In genomic region chr22:40240160-40240559, GRCh38 we compare ENCODE assay signal across 16 cellular contexts.
A peak's percentile ranks its signal among the peaks of the same experiment; 100 is the strongest.
DNase-seq lines count a peak whose midpoint lies in the region; ATAC-seq, FAIRE-seq and TF ChIP-seq lines count a peak whose summit lies in the region.
"Had no signal": no experiment of that assay in that cellular context is flagged by ENCODE, and none has a peak within 500 bp of the region (broad histone marks: within the 10 kb centered on the region; RNA-seq: fewer than 3 reads in every experiment).

No MANE protein-coding gene starts in this region.

- H3K27me3 ChIP-seq in smooth muscle cell (ENCODE audit: low read depth) = no peaks in the 10 kb centered on the region
- no peaks in the 10 kb centered on the region for H3K27me3 ChIP-seq in HepG2 (ENCODE audit: control insufficient read depth in 1 of 2, insufficient read depth in 2 of 2, low read length in 2 of 2)

- TF ChIP-seq RAD21 in HepG2 (CRISPR knock-in tag; IDR thresholded peaks at IDR 0.05) = no peak

- TF ChIP-seq EP300 in HepG2 (IDR thresholded peaks at IDR 0.05; ENCODE audit: low read depth in 2 of 2, low read length in 2 of 2) (no peak), HepG2 (CRISPR knock-in tag; IDR thresholded peaks at IDR 0.05; ENCODE audit: borderline replicate concordance) (no peak)

- H3K4me1 ChIP-seq in smooth muscle cell (ENCODE audit: low read depth) (peaks cover 11% of the 10 kb centered on the region), HepG2 (ENCODE audit: insufficient read depth, low read length) (no peaks in the 10 kb centered on the region)

- in situ Hi-C loops in HepG2 (cut with HindIII; ENCODE audit: extremely low pct_ligation_motif_present, low pct_unique_long_range_greater_than_20kb) = no loop called here

- no peak overlapping the region for H3K4me3 Mint-ChIP-seq in activated CD8-positive, alpha-beta memory T cell treated with anti-CD3 and anti-CD28 coated beads, Interleukin-2, amount 10 ng/mL, durations not matched to agents 7 days and 5 days
- H3K4me3 Mint-ChIP-seq in central memory CD8-positive, alpha-beta T cell = peak overlapping the region; percentile 59
- H3K4me3 Mint-ChIP-seq in progenitor cell of endocrine pancreas (ENCODE audit: low read depth) = no peak overlapping the region

- POLR2A ChIA-PET in HepG2 (lab: Yijun Ruan, JAX) = no interaction called here

- H4K20me1 ChIP-seq in smooth muscle cell (ENCODE audit: low read depth) (peaks cover 100% of the 10 kb centered on the region), HepG2 (ENCODE audit: insufficient read depth, low read length) (peaks cover 20% of the 10 kb centered on the region)

- H3K27ac ChIP-seq in smooth muscle cell (ENCODE audit: low read depth) = no peak overlapping the region
- no peak overlapping the region for H3K27ac ChIP-seq in HepG2 (ENCODE audit: extremely low read length, insufficient read depth, low read length)

- CTCF ChIA-PET in activated CD8-positive, alpha-beta memory T cell treated with anti-CD3 and anti-CD28 coated beads, Interleukin-2, amount 10 ng/mL, durations not matched to agents 7 days and 5 days (lab: Charles Lee) = interaction anchor here (0.6 to 1.3 kb wide), 2 partner anchors 108 to 798 kb away, joined by 3 to 4 read pairs; no protein-coding TSS in a partner anchor
- CTCF ChIA-PET in HepG2 (lab: Yijun Ruan, JAX; ENCODE audit: low intra/inter-chr PET ratio, low total read pairs) = no interaction called here

- WGBS in smooth muscle cell (ENCODE audit: low lambda C conversion rate) = 98% methylated on average over 3 of the region's 3 CpGs
- 96% methylated on average over 3 of the region's 3 CpGs for WGBS in HepG2 (ENCODE audit: low lambda C conversion rate)

- H3K79me2 ChIP-seq in smooth muscle cell (ENCODE audit: low read depth) (peaks cover 94% of the 10 kb centered on the region), HepG2 (ENCODE audit: insufficient read depth, low read length) (peaks cover 50% of the 10 kb centered on the region)

- H3K36me3 ChIP-seq in smooth muscle cell (ENCODE audit: low read depth) (no peaks in the 10 kb centered on the region), HepG2 (replicated peaks in 1 of 2; ENCODE audit: control insufficient read depth in 1 of 2, insufficient read depth in 2 of 2, low read length in 2 of 2) (peaks cover 3 to 11% of the 10 kb centered on the region in 2 experiments; a peak in 2 of 5 replicates)

- H3K4me3 ChIP-seq in smooth muscle cell (no peak overlapping the region), HepG2 (replicated peaks in 1 of 3; ENCODE audit: insufficient read depth in 1 of 3, low read depth in 2 of 3, low read length in 3 of 3) (no peak overlapping the region)

- no peak for FAIRE-seq in HepG2 (lab: Jason Lieb, UNC)
- FAIRE-seq: GM12892, H1 had no signal

- intact Hi-C loops in HepG2 (cut with micrococcal nuclease; ENCODE audit: unreplicated experiment) = no loop called here

- DNase-seq in activated CD8-positive, alpha-beta memory T cell treated with anti-CD3 and anti-CD28 coated beads, Interleukin-2, amount 10 ng/mL, durations not matched to agents 7 days and 5 days = no peak
- no peak for DNase-seq in activated CD8-positive, alpha-beta memory T cell treated with anti-CD3 and anti-CD28 coated beads, Interleukin-2, amount 50 U/mL, for 48 hours
- no peak for DNase-seq in central memory CD8-positive, alpha-beta T cell (ENCODE audit: low spot score in 2 of 2)
- DNase-seq in progenitor cell of endocrine pancreas (ENCODE audit: low spot score, unreplicated experiment) = no peak
- DNase-seq in smooth muscle cell (lab: John Stamatoyannopoulos, UW; ENCODE audit: unreplicated experiment) = no peak
- no peak for DNase-seq in HepG2 (ENCODE audit: low spot score)
- DNase-seq: activated CD4-positive, CD25-positive, alpha-beta regulatory T cell treated with anti-CD3 and anti-CD28 coated beads, Interleukin-2, amount 50 U/mL, for 72 hours; COR-L47; glutamatergic neuron; NCI-H1694 treated with DMSO at 0.1 percent for 48 hours; NCI-H524 had no signal

- H3F3A ChIP-seq in smooth muscle cell (ENCODE audit: low read depth) = no peaks in the 10 kb centered on the region

- no peaks in the 10 kb centered on the region for H3K9me3 Mint-ChIP-seq in activated CD8-positive, alpha-beta memory T cell treated with anti-CD3 and anti-CD28 coated beads, Interleukin-2, amount 10 ng/mL, durations not matched to agents 7 days and 5 days (ENCODE audit: low read depth)
- no peaks in the 10 kb centered on the region for H3K9me3 Mint-ChIP-seq in central memory CD8-positive, alpha-beta T cell
- no peaks in the 10 kb centered on the region for H3K9me3 Mint-ChIP-seq in progenitor cell of endocrine pancreas (ENCODE audit: low read depth)
- H3K9me3 Mint-ChIP-seq: immature natural killer cell had no signal

- TF ChIP-seq CTCF in progenitor cell of endocrine pancreas (IDR thresholded peaks at IDR 0.05; ENCODE audit: unreplicated experiment) (no peak), smooth muscle cell (IDR thresholded peaks at IDR 0.05; ENCODE audit: borderline replicate concordance, insufficient read depth, poor library complexity, severe bottlenecking) (no peak), HepG2 (CRISPR knock-in tag; IDR thresholded peaks at IDR 0.05) (no peak)

- H3K4me1 Mint-ChIP-seq in activated CD8-positive, alpha-beta memory T cell treated with anti-CD3 and anti-CD28 coated beads, Interleukin-2, amount 10 ng/mL, durations not matched to agents 7 days and 5 days = peaks cover 75% of the 10 kb centered on the region
- H3K4me1 Mint-ChIP-seq in central memory CD8-positive, alpha-beta T cell = peaks cover 88% of the 10 kb centered on the region
- H3K4me1 Mint-ChIP-seq in progenitor cell of endocrine pancreas (ENCODE audit: low read depth) = peaks cover 31% of the 10 kb centered on the region

- H3K9ac ChIP-seq in smooth muscle cell (ENCODE audit: low read depth) (no peak overlapping the region), HepG2 (ENCODE audit: insufficient read depth, low read depth, low read length) (no peak overlapping the region)

- H3K36me3 Mint-ChIP-seq in activated CD8-positive, alpha-beta memory T cell treated with anti-CD3 and anti-CD28 coated beads, Interleukin-2, amount 10 ng/mL, durations not matched to agents 7 days and 5 days = peaks cover 11% of the 10 kb centered on the region
- H3K36me3 Mint-ChIP-seq in central memory CD8-positive, alpha-beta T cell (ENCODE audit: insufficient read depth) = peaks cover 14% of the 10 kb centered on the region
- peaks cover 9% of the 10 kb centered on the region for H3K36me3 Mint-ChIP-seq in progenitor cell of endocrine pancreas (ENCODE audit: insufficient read depth)

- no peaks in the 10 kb centered on the region for H3K27me3 Mint-ChIP-seq in activated CD8-positive, alpha-beta memory T cell treated with anti-CD3 and anti-CD28 coated beads, Interleukin-2, amount 10 ng/mL, durations not matched to agents 7 days and 5 days
- H3K27me3 Mint-ChIP-seq in central memory CD8-positive, alpha-beta T cell = no peaks in the 10 kb centered on the region
- no peaks in the 10 kb centered on the region for H3K27me3 Mint-ChIP-seq in progenitor cell of endocrine pancreas

- no TSS peak for BruUV-seq in HepG2 (replicated peaks; lab: Mats Ljungman, UMichigan)

- no peak for TF ChIP-seq POLR2A in HepG2 (IDR thresholded peaks at IDR 0.05; ENCODE audit: insufficient read depth in 1 of 2, low read depth in 2 of 2, low read length in 2 of 2)

- H2AFZ ChIP-seq in smooth muscle cell (ENCODE audit: low read depth) (no peak overlapping the region), HepG2 (ENCODE audit: low read length) (no peak overlapping the region)

- H3K27ac Mint-ChIP-seq in activated CD8-positive, alpha-beta memory T cell treated with anti-CD3 and anti-CD28 coated beads, Interleukin-2, amount 10 ng/mL, durations not matched to agents 7 days and 5 days = peak overlapping the region; percentile 52
- H3K27ac Mint-ChIP-seq in central memory CD8-positive, alpha-beta T cell (ENCODE audit: low read depth) = peak overlapping the region; percentile 71
- H3K27ac Mint-ChIP-seq in progenitor cell of endocrine pancreas = peak overlapping the region; percentile 62

- H3K9me3 ChIP-seq in smooth muscle cell (replicated peaks; ENCODE audit: low read depth) (no peaks in the 10 kb centered on the region), HepG2 (ENCODE audit: low read length) (no peaks in the 10 kb centered on the region)

- no peak overlapping the region for H3K4me2 ChIP-seq in smooth muscle cell
- H3K4me2 ChIP-seq in HepG2 (ENCODE audit: low read depth, low read length) = no peak overlapping the region

- ATAC-seq in activated CD8-positive, alpha-beta memory T cell treated with anti-CD3 and anti-CD28 coated beads, Interleukin-2, amount 10 ng/mL, durations not matched to agents 7 days and 5 days = no peak
- ATAC-seq in HG03196 (IDR thresholded peaks at IDR 0.05; ENCODE audit: unreplicated experiment) = peak; percentile 32
- no peak for ATAC-seq in central memory CD8-positive, alpha-beta T cell (replicated peaks; ENCODE audit: extremely low read depth, poor library complexity, severe bottlenecking)
- no peak for ATAC-seq in HG02588 (IDR thresholded peaks at IDR 0.05; ENCODE audit: unreplicated experiment)
- ATAC-seq in HepG2 = no peak

TF ChIP-seq in HepG2, 621 proteins besides CTCF, POLR2A, EP300 and RAD21:
- no peak for TF ChIP-seq ZNF850 (CRISPR knock-in tag; conservative IDR thresholded peaks at IDR 0.05)
- TF ChIP-seq GTF3A (CRISPR knock-in tag; conservative IDR thresholded peaks at IDR 0.05) = no peak
- no peak for TF ChIP-seq ZBTB20 (CRISPR knock-in tag; IDR thresholded peaks at IDR 0.05; ENCODE audit: borderline replicate concordance, low read depth)
- no peak for TF ChIP-seq MED13 (CRISPR knock-in tag; IDR thresholded peaks at IDR 0.05)
TF ChIP-seq in HepG2: peak in this region for 0.
